ENCODE assay signal across 8 cellular contexts in genomic region chr7:111138196-111138569, GRCh38. TPM values are rescaled to one million over a fixed set of nuclear protein-coding genes. Genes with fewer than 3 reads are reported as not detected.
A peak's percentile ranks its signal among the peaks of the same experiment; 100 is the strongest.
DNase-seq lines count a peak whose midpoint lies in the region; ATAC-seq and TF ChIP-seq lines count a peak whose summit lies in the region.

No MANE protein-coding gene starts in this region.

- ATAC-seq in GM19328 (IDR thresholded peaks at IDR 0.05; ENCODE audit: unreplicated experiment) (peak; percentile 92), HG03280 (IDR thresholded peaks at IDR 0.05; ENCODE audit: unreplicated experiment) (peak; percentile 95)

- peak overlapping the region; percentile 85 for H3K27ac Mint-ChIP-seq in T-helper 1 cell treated with Interleukin-12 subunit alpha and Interleukin-12 subunit beta and Interleukin-4 antibody, amounts not matched to agents 30 μg/mL and 1 μg/mL, for 36 hours

- no peak overlapping the region for H4K91ac ChIP-seq in mesenchymal stem cell (ENCODE audit: low read length)

- H3K9me3 ChIP-seq in ascending aorta, result no peaks in the 10 kb centered on the region
- no peaks in the 10 kb centered on the region for H3K9me3 ChIP-seq in mesenchymal stem cell (ENCODE audit: control insufficient read depth, low read length)
- no peaks in the 10 kb centered on the region for H3K9me3 ChIP-seq in testis

- H3K79me1 ChIP-seq in mesenchymal stem cell (replicated peaks; ENCODE audit: low read length, poor library complexity, severe bottlenecking), result no peaks in the 10 kb centered on the region

- no peak overlapping the region for H4K8ac ChIP-seq in mesenchymal stem cell (ENCODE audit: low read length)

- H3K9me3 Mint-ChIP-seq in T-helper 1 cell treated with Interleukin-12 subunit alpha and Interleukin-12 subunit beta and Interleukin-4 antibody, amounts not matched to agents 30 μg/mL and 1 μg/mL, for 36 hours, result no peaks in the 10 kb centered on the region

- H2AK5ac ChIP-seq in mesenchymal stem cell (ENCODE audit: low read length, severe bottlenecking), result no peak overlapping the region

- no CpG with 5 or more reads among the region's 2 CpGs for WGBS in mesenchymal stem cell
- WGBS in testis, 2 donors, result 29 to 50% methylated on average over 2 of the region's 2 CpGs

- H3K27me3 Mint-ChIP-seq in T-helper 1 cell treated with Interleukin-12 subunit alpha and Interleukin-12 subunit beta and Interleukin-4 antibody, amounts not matched to agents 30 μg/mL and 1 μg/mL, for 36 hours (ENCODE audit: low read depth), result no peaks in the 10 kb centered on the region

- H3K18ac ChIP-seq in mesenchymal stem cell (ENCODE audit: low read depth in 1 of 2, low read length in 2 of 2), result no peak overlapping the region

- H3K27me3 ChIP-seq in ascending aorta (no peaks in the 10 kb centered on the region), mesenchymal stem cell (ENCODE audit: control insufficient read depth in 1 of 2, insufficient read depth in 1 of 2, low read length in 2 of 2) (no peaks in the 10 kb centered on the region), testis (no peaks in the 10 kb centered on the region)

- no peak overlapping the region for H2BK5ac ChIP-seq in mesenchymal stem cell (ENCODE audit: low read depth, low read length, poor library complexity, severe bottlenecking)

- no peak overlapping the region for H3K4ac ChIP-seq in mesenchymal stem cell (ENCODE audit: low read depth in 1 of 2, low read length in 2 of 2)

- H3K4me3 ChIP-seq in ascending aorta (peak overlapping the region in 1 of 2 donors; percentile 6), mesenchymal stem cell (ENCODE audit: insufficient read depth in 1 of 2, low read depth in 1 of 2, low read length in 2 of 2) (no peak overlapping the region), testis (no peak overlapping the region)

- no peak overlapping the region for H3K14ac ChIP-seq in mesenchymal stem cell (ENCODE audit: low read length in 2 of 2)

- intact Hi-C loops in ascending aorta (cut with DNase I) (loop anchor here (5.0 kb wide), 1 partner anchor 424 kb away; the partner anchor contains the start of gene IMMP2L), testis (cut with DNase I; ENCODE audit: low total_unique reads) (no loop called here)

- H3K27ac ChIP-seq in ascending aorta, result peak overlapping the region; percentile 82 to 84
- H3K27ac ChIP-seq in mesenchymal stem cell (ENCODE audit: low read length, poor library complexity, severe bottlenecking), result peak overlapping the region; percentile 29
- peak overlapping the region; percentile 75 to 76 for H3K27ac ChIP-seq in testis

- TF ChIP-seq POLR2A in testis (IDR thresholded peaks at IDR 0.05), result no peak

- H3K9ac ChIP-seq in mesenchymal stem cell (ENCODE audit: low read length), result no peak overlapping the region

- H3K4me1 Mint-ChIP-seq in T-helper 1 cell treated with Interleukin-12 subunit alpha and Interleukin-12 subunit beta and Interleukin-4 antibody, amounts not matched to agents 30 μg/mL and 1 μg/mL, for 36 hours (ENCODE audit: low read depth), result peaks cover 18% of the 10 kb centered on the region

- H3K36me3 ChIP-seq in ascending aorta, result no peaks in the 10 kb centered on the region
- H3K36me3 ChIP-seq in mesenchymal stem cell (ENCODE audit: control insufficient read depth in 1 of 2, insufficient read depth in 2 of 2, low read depth in 1 of 2, low read length in 2 of 2), result no peaks in the 10 kb centered on the region
- H3K36me3 ChIP-seq in testis (ENCODE audit: low read depth, missing control alignments), result no peaks in the 10 kb centered on the region

- H3K4me1 ChIP-seq in ascending aorta (peaks cover 4 to 28% of the 10 kb centered on the region in 2 donors), mesenchymal stem cell (ENCODE audit: control insufficient read depth, insufficient read depth, low read depth, low read length) (no peaks in the 10 kb centered on the region), testis (peaks cover 29% of the 10 kb centered on the region)

- H3K36me3 Mint-ChIP-seq in T-helper 1 cell treated with Interleukin-12 subunit alpha and Interleukin-12 subunit beta and Interleukin-4 antibody, amounts not matched to agents 30 μg/mL and 1 μg/mL, for 36 hours (ENCODE audit: low read depth), result peaks cover 2% of the 10 kb centered on the region

- no peak overlapping the region for H2BK15ac ChIP-seq in mesenchymal stem cell (ENCODE audit: low read depth, poor library complexity, severe bottlenecking)

- H2BK12ac ChIP-seq in mesenchymal stem cell (ENCODE audit: low read length in 2 of 2), result no peak overlapping the region

- no peak overlapping the region for H2AFZ ChIP-seq in mesenchymal stem cell (ENCODE audit: low read depth, low read length)

- H3K23ac ChIP-seq in mesenchymal stem cell (ENCODE audit: low read length in 2 of 2), result no peak overlapping the region

- H2BK120ac ChIP-seq in mesenchymal stem cell (ENCODE audit: low read depth, low read length), result no peak overlapping the region

- peak overlapping the region; percentile 48 for H3K4me3 Mint-ChIP-seq in T-helper 1 cell treated with Interleukin-12 subunit alpha and Interleukin-12 subunit beta and Interleukin-4 antibody, amounts not matched to agents 30 μg/mL and 1 μg/mL, for 36 hours

- no peak overlapping the region for H3K4me2 ChIP-seq in mesenchymal stem cell (ENCODE audit: low read length, poor library complexity, severe bottlenecking)

- DNase-seq in AG08395 (ENCODE audit: low spot score) (peak; percentile 26), ascending aorta (ENCODE audit: low spot score in 2 of 2) (peak; percentile 44 to 79), mesenchymal stem cell (peak; percentile 61), testis (peak; percentile 34), NCI-H1436 treated with DMSO at 0.1 percent for 48 hours (lab: John Stamatoyannopoulos, UW) (no peak)

- no peak for TF ChIP-seq CTCF in ascending aorta (IDR thresholded peaks at IDR 0.05)
- no peak for TF ChIP-seq CTCF in testis (IDR thresholded peaks at IDR 0.05)

RNA-seq across cellular contexts. Expression of gene LRRN3, which starts 47.3 kb away (rescaled TPM):
- total RNA-seq in ascending aorta (1.7 TPM), testis (10 to 100 TPM; 49.1 to 59.6 TPM)
- polyA plus RNA-seq in mesenchymal stem cell (2013, experiment 1 of 2), result 0.15 TPM
- polyA plus RNA-seq in mesenchymal stem cell (2013, experiment 2 of 2), result 0.21 TPM
- polyA plus RNA-seq in testis (ENCODE audit: insufficient read depth, low read depth, low replicate concordance), result 9.3 TPM

Comparison
In these comparisons a context has a peak if more than half of its experiments do, and no peak if none do; other contexts are left out.
1. H3K27ac ChIP-seq: peak in every context shown above with its lines; median percentile 83 in ascending aorta; 76 in testis; 29 in mesenchymal stem cell.
2. RNA of gene LRRN3, which starts 47.3 kb away (total RNA-seq): 49.1 to 59.6 TPM in testis; 1.7 TPM in ascending aorta (single experiment); every median in the first group is over 10 times any median in the second.